16 cellular contexts compared by ENCODE assay signal in genomic region chr3:37307321-37307720, GRCh38.
"Had no signal": no experiment of that assay in that cellular context is flagged by ENCODE, and none has a peak within 500 bp of the region (broad histone marks: within the 10 kb centered on the region; RNA-seq: fewer than 3 reads in every experiment).

No MANE protein-coding gene starts in this region.

- H3K27ac ChIP-seq: coronary artery, foreskin keratinocyte, hepatocyte, neutrophil, right atrium auricular region, sigmoid colon had no signal

- DNase-seq: effector CD4-positive, alpha-beta T cell; endodermal cell; erythroblast; foreskin keratinocyte; head of caudate nucleus; kidney glomerular epithelial cell; naive thymus-derived CD4-positive, alpha-beta T cell; sigmoid colon; small intestine; stimulated activated CD4-positive, alpha-beta T cell treated with anti-CD3 and anti-CD28 coated beads, Interleukin-2, amount 100 ng/mL, for 48 hours; stimulated activated naive CD4-positive, alpha-beta T cell treated with Interleukin-2 at 50 U/mL for 16 hours; trophoblast cell had no signal

- H3K4me1 ChIP-seq: foreskin keratinocyte, sigmoid colon had no signal

- H3K27me3 ChIP-seq: foreskin keratinocyte, hepatocyte, neutrophil, right atrium auricular region, sigmoid colon had no signal

- H3K4me2 ChIP-seq: hepatocyte had no signal

- H3K4me3 ChIP-seq: coronary artery, hepatocyte, right atrium auricular region, sigmoid colon had no signal

- H3K9me3 ChIP-seq: neutrophil, right atrium auricular region, sigmoid colon had no signal

- H2AFZ ChIP-seq: hepatocyte had no signal
